Comparison of ENCODE assay signal across 38 cellular contexts in the genomic region with DNA sequence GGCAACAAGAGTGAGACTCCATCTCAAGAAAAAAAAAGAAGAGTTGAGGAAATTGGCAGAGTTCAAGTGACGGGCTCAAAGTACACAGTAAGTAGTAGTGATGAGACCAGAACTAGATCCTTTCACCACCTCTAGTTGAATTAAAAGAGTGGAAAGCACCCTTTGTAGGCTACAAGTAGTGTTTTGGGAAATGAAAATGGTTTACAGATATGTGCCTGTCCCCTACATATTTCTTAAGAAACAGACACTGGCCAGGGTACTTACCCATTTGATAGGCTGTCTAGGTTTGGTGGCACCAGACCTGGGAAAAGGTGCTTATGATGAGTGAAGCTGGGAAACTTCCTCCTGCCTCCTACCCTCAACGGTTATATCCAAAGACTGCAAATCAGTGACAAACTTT.
"Had no signal": no experiment of that assay in that cellular context is flagged by ENCODE, and none has a peak within 500 bp of the region (broad histone marks: within the 10 kb centered on the region; RNA-seq: fewer than 3 reads in every experiment).

No MANE protein-coding gene starts in this region.

- H3K4me1 Mint-ChIP-seq: activated naive CD4-positive, alpha-beta T cell treated with anti-CD3 and anti-CD28 coated beads, Interleukin-2, amount 10 ng/mL, durations not matched to agents 7 days and 5 days; activated naive CD4-positive, alpha-beta T cell treated with anti-CD3 and anti-CD28 coated beads, Interleukin-2, amount 50 U/mL, for 24 hours; activated naive CD8-positive, alpha-beta T cell treated with anti-CD3 and anti-CD28 coated beads for 36 hours; activated naive CD8-positive, alpha-beta T cell treated with anti-CD3 and anti-CD28 coated beads, Interleukin-2, amount 10 ng/mL, durations not matched to agents 7 days and 5 days; activated naive CD8-positive, alpha-beta T cell treated with anti-CD3 and anti-CD28 coated beads, Interleukin-2, amount 50 U/mL, for 24 hours; activated T-helper 17 cell treated with anti-CD3 and anti-CD28 coated beads, Interleukin-2, amount 50 U/mL, for 72 hours; central memory CD8-positive, alpha-beta T cell had no signal

- H3K9me3 Mint-ChIP-seq: activated naive CD4-positive, alpha-beta T cell treated with anti-CD3 and anti-CD28 coated beads for 36 hours; activated naive CD4-positive, alpha-beta T cell treated with anti-CD3 and anti-CD28 coated beads, Interleukin-2, amount 10 ng/mL, durations not matched to agents 7 days and 5 days; activated naive CD4-positive, alpha-beta T cell treated with anti-CD3 and anti-CD28 coated beads, Interleukin-2, amount 50 U/mL, for 24 hours; activated naive CD4-positive, alpha-beta T cell treated with anti-CD3 and anti-CD28 coated beads, Interleukin-2, amount 50 U/mL, for 72 hours; activated naive CD8-positive, alpha-beta T cell treated with anti-CD3 and anti-CD28 coated beads for 36 hours; activated naive CD8-positive, alpha-beta T cell treated with anti-CD3 and anti-CD28 coated beads, Interleukin-2, amount 10 ng/mL, durations not matched to agents 7 days and 5 days; activated naive CD8-positive, alpha-beta T cell treated with anti-CD3 and anti-CD28 coated beads, Interleukin-2, amount 50 U/mL, for 24 hours; activated T-cell treated with anti-CD3 and anti-CD28 coated beads, Interleukin-2, amount 50 U/mL, for 24 hours; activated T-cell treated with anti-CD3 and anti-CD28 coated beads, Interleukin-2, amount 50 U/mL, for 72 hours; activated T-helper 1 cell treated with anti-CD3 and anti-CD28 coated beads, Interleukin-12 subunit alpha, Interleukin-12 subunit beta, Interleukin-2, Interleukin-4 antibody, amounts not matched to agents 30 ng/mL and 10 ng/mL and 1 ng/mL, durations not matched to agents 14 hours and 24 hours and 36 hours; activated T-helper 2 cell treated with anti-CD3 and anti-CD28 coated beads, Interferon-gamma antibody, Interleukin-2, Interleukin-4, amounts not matched to agents 10 μg/mL and 5 μg/mL and 100 μg/mL, durations not matched to agents 14 hours and 24 hours and 36 hours; brain; central memory CD8-positive, alpha-beta T cell had no signal

- H3K27me3 Mint-ChIP-seq: activated naive CD4-positive, alpha-beta T cell treated with anti-CD3 and anti-CD28 coated beads, Interleukin-2, amount 10 ng/mL, durations not matched to agents 7 days and 5 days; activated naive CD8-positive, alpha-beta T cell; activated naive CD8-positive, alpha-beta T cell treated with anti-CD3 and anti-CD28 coated beads, Interleukin-2, amount 50 U/mL, for 24 hours; central memory CD8-positive, alpha-beta T cell had no signal

- H3K4me3 ChIP-seq: adrenal gland, ascending aorta, body of pancreas, breast epithelium, cardiac muscle cell had no signal

- H3K27me3 ChIP-seq: adrenal gland, ascending aorta, body of pancreas, brain microvascular endothelial cell, breast epithelium, cardiac muscle cell had no signal

- H3K36me3 ChIP-seq: adrenal gland, ascending aorta, brain microvascular endothelial cell, breast epithelium, cardiac muscle cell had no signal

- DNase-seq: activated effector memory CD4-positive, alpha-beta T cell treated with anti-CD3 and anti-CD28 coated beads, Interleukin-2, amount 50 U/mL, for 16 hours; activated effector memory CD4-positive, alpha-beta T cell treated with Interleukin-2 at 50 U/mL for 16 hours; activated gamma-delta T cell; activated gamma-delta T cell treated with Interleukin-2 at 50 U/mL for 16 hours; activated naive CD4-positive, alpha-beta T cell; activated naive CD4-positive, alpha-beta T cell treated with anti-CD3 and anti-CD28 coated beads for 36 hours; activated naive CD4-positive, alpha-beta T cell treated with anti-CD3 and anti-CD28 coated beads, Interleukin-2, amount 10 ng/mL, durations not matched to agents 7 days and 5 days; activated naive CD4-positive, alpha-beta T cell treated with anti-CD3 and anti-CD28 coated beads, Interleukin-2, amount 50 U/mL, for 16 hours; activated naive CD4-positive, alpha-beta T cell treated with Interleukin-2 at 50 U/mL for 16 hours; activated naive CD8-positive, alpha-beta T cell treated with anti-CD3 and anti-CD28 coated beads for 36 hours; activated naive CD8-positive, alpha-beta T cell treated with anti-CD3 and anti-CD28 coated beads, Interleukin-2, amount 10 ng/mL, durations not matched to agents 7 days and 5 days; activated naive CD8-positive, alpha-beta T cell treated with anti-CD3 and anti-CD28 coated beads, Interleukin-2, amount 50 U/mL, for 24 hours; activated T-cell treated with anti-CD3 and anti-CD28 coated beads, Interleukin-2, amount 50 U/mL, for 1 hour; activated T-cell treated with anti-CD3 and anti-CD28 coated beads, Interleukin-2, amount 50 U/mL, for 24 hours; activated T-cell treated with anti-CD3 and anti-CD28 coated beads, Interleukin-2, amount 50 U/mL, for 4 hours; activated T-cell treated with anti-CD3 and anti-CD28 coated beads, Interleukin-2, amount 50 U/mL, for 48 hours; activated T-cell treated with anti-CD3 and anti-CD28 coated beads, Interleukin-2, amount 50 U/mL, for 72 hours; adrenal gland; amniotic stem cell; amygdala; anterior cingulate cortex; aorta; body of pancreas; brain microvascular endothelial cell; caudate nucleus; central memory CD4-positive, alpha-beta T cell; cerebellar nuclear complex had no signal

- H3K27ac ChIP-seq: adrenal gland, body of pancreas, brain microvascular endothelial cell, breast epithelium, cardiac muscle cell had no signal

- H3K36me3 Mint-ChIP-seq: activated naive CD4-positive, alpha-beta T cell treated with anti-CD3 and anti-CD28 coated beads, Interleukin-2, amount 10 ng/mL, durations not matched to agents 7 days and 5 days; activated naive CD4-positive, alpha-beta T cell treated with anti-CD3 and anti-CD28 coated beads, Interleukin-2, amount 50 U/mL, for 24 hours; activated naive CD4-positive, alpha-beta T cell treated with anti-CD3 and anti-CD28 coated beads, Interleukin-2, amount 50 U/mL, for 72 hours; activated naive CD8-positive, alpha-beta T cell; activated naive CD8-positive, alpha-beta T cell treated with anti-CD3 and anti-CD28 coated beads for 36 hours; activated naive CD8-positive, alpha-beta T cell treated with anti-CD3 and anti-CD28 coated beads, Interleukin-2, amount 10 ng/mL, durations not matched to agents 7 days and 5 days; brain had no signal

- H3K27ac Mint-ChIP-seq: activated naive CD4-positive, alpha-beta T cell treated with anti-CD3 and anti-CD28 coated beads for 36 hours; activated naive CD4-positive, alpha-beta T cell treated with anti-CD3 and anti-CD28 coated beads, Interleukin-2, amount 10 ng/mL, durations not matched to agents 7 days and 5 days; activated naive CD4-positive, alpha-beta T cell treated with anti-CD3 and anti-CD28 coated beads, Interleukin-2, amount 50 U/mL, for 24 hours; activated naive CD4-positive, alpha-beta T cell treated with anti-CD3 and anti-CD28 coated beads, Interleukin-2, amount 50 U/mL, for 72 hours; activated naive CD8-positive, alpha-beta T cell; activated naive CD8-positive, alpha-beta T cell treated with anti-CD3 and anti-CD28 coated beads for 36 hours; activated naive CD8-positive, alpha-beta T cell treated with anti-CD3 and anti-CD28 coated beads, Interleukin-2, amount 10 ng/mL, durations not matched to agents 7 days and 5 days; activated naive CD8-positive, alpha-beta T cell treated with anti-CD3 and anti-CD28 coated beads, Interleukin-2, amount 50 U/mL, for 24 hours; activated T-cell treated with anti-CD3 and anti-CD28 coated beads, Interleukin-2, amount 50 U/mL, for 24 hours; activated T-cell treated with anti-CD3 and anti-CD28 coated beads, Interleukin-2, amount 50 U/mL, for 72 hours; activated T-helper 1 cell treated with anti-CD3 and anti-CD28 coated beads, Interleukin-12 subunit alpha, Interleukin-12 subunit beta, Interleukin-2, Interleukin-4 antibody, amounts not matched to agents 30 ng/mL and 10 ng/mL and 1 ng/mL, durations not matched to agents 14 hours and 24 hours and 36 hours; activated T-helper 17 cell treated with anti-CD3 and anti-CD28 coated beads, Interleukin-2, amount 50 U/mL, for 72 hours; activated T-helper 2 cell treated with anti-CD3 and anti-CD28 coated beads, Interferon-gamma antibody, Interleukin-2, Interleukin-4, amounts not matched to agents 10 μg/mL and 5 μg/mL and 100 μg/mL, durations not matched to agents 14 hours and 24 hours and 36 hours; brain had no signal

- H3K4me3 Mint-ChIP-seq: activated naive CD4-positive, alpha-beta T cell treated with anti-CD3 and anti-CD28 coated beads for 36 hours; activated naive CD4-positive, alpha-beta T cell treated with anti-CD3 and anti-CD28 coated beads, Interleukin-2, amount 10 ng/mL, durations not matched to agents 7 days and 5 days; activated naive CD4-positive, alpha-beta T cell treated with anti-CD3 and anti-CD28 coated beads, Interleukin-2, amount 50 U/mL, for 24 hours; activated naive CD8-positive, alpha-beta T cell; activated naive CD8-positive, alpha-beta T cell treated with anti-CD3 and anti-CD28 coated beads for 36 hours; activated naive CD8-positive, alpha-beta T cell treated with anti-CD3 and anti-CD28 coated beads, Interleukin-2, amount 10 ng/mL, durations not matched to agents 7 days and 5 days; activated naive CD8-positive, alpha-beta T cell treated with anti-CD3 and anti-CD28 coated beads, Interleukin-2, amount 50 U/mL, for 24 hours; activated T-cell treated with anti-CD3 and anti-CD28 coated beads, Interleukin-2, amount 50 U/mL, for 24 hours; activated T-cell treated with anti-CD3 and anti-CD28 coated beads, Interleukin-2, amount 50 U/mL, for 4 hours; activated T-cell treated with anti-CD3 and anti-CD28 coated beads, Interleukin-2, amount 50 U/mL, for 72 hours; activated T-helper 1 cell treated with anti-CD3 and anti-CD28 coated beads, Interleukin-12 subunit alpha, Interleukin-12 subunit beta, Interleukin-2, Interleukin-4 antibody, amounts not matched to agents 30 ng/mL and 10 ng/mL and 1 ng/mL, durations not matched to agents 14 hours and 24 hours and 36 hours; activated T-helper 17 cell treated with anti-CD3 and anti-CD28 coated beads, Interleukin-2, amount 50 U/mL, for 72 hours; brain; central memory CD8-positive, alpha-beta T cell had no signal

- H3K9me3 ChIP-seq: adrenal gland, ascending aorta, body of pancreas, breast epithelium had no signal

- ATAC-seq: activated naive CD4-positive, alpha-beta T cell treated with anti-CD3 and anti-CD28 coated beads, Interleukin-2, amount 50 U/mL, for 72 hours; activated naive CD8-positive, alpha-beta T cell treated with anti-CD3 and anti-CD28 coated beads, Interleukin-2, amount 50 U/mL, for 24 hours; activated T-cell treated with anti-CD3 and anti-CD28 coated beads, Interleukin-2, amount 50 U/mL, for 4 hours; activated T-cell treated with anti-CD3 and anti-CD28 coated beads, Interleukin-2, amount 50 U/mL, for 72 hours; activated T-helper 17 cell treated with anti-CD3 and anti-CD28 coated beads, Interleukin-2, amount 50 U/mL, for 72 hours; body of pancreas had no signal

- H3K4me1 ChIP-seq: adrenal gland, body of pancreas, breast epithelium had no signal
